ENCODE assay signal across 23 cellular contexts in genomic region chr4:94590493-94590892, GRCh38.
DNase-seq lines count a peak whose midpoint lies in the region; ATAC-seq and TF ChIP-seq lines count a peak whose summit lies in the region.
"Had no signal": no experiment of that assay in that cellular context is flagged by ENCODE, and none has a peak within 500 bp of the region (broad histone marks: within the 10 kb centered on the region; RNA-seq: fewer than 3 reads in every experiment).

No MANE protein-coding gene starts in this region.

- peaks cover 0 to 79% (median 25%) of the 10 kb centered on the region in 4 donors for H3K4me1 ChIP-seq in tibial artery
- no peaks in the 10 kb centered on the region for H3K4me1 ChIP-seq in CD8-positive, alpha-beta memory T cell (ENCODE audit: insufficient read depth, low read length)
- H3K4me1 ChIP-seq: BLaER1, HAP-1, SJCRH30 had no signal

- H3K9me3 ChIP-seq in tibial artery, result no peaks in the 10 kb centered on the region
- H3K9me3 ChIP-seq in CD8-positive, alpha-beta memory T cell (ENCODE audit: low read length), result no peaks in the 10 kb centered on the region
- H3K9me3 ChIP-seq: BLaER1, HAP-1, SJCRH30 had no signal

- intact Hi-C loops in activated CD4-positive, alpha-beta T cell treated with anti-CD3 and anti-CD28 coated beads for 36 hours (cut with DNase I, micrococcal nuclease), result no loop called here
- intact Hi-C loops in left ventricle myocardium superior (cut with micrococcal nuclease) (no loop called here), tibial artery (cut with DNase I; ENCODE audit: low total_unique reads) (no loop called here)

- CTCF ChIA-PET in activated CD4-positive, alpha-beta T cell treated with anti-CD3 and anti-CD28 coated beads, Interleukin-2, amount 10 ng/mL, durations not matched to agents 7 days and 5 days (lab: Charles Lee), result no interaction called here
- CTCF ChIA-PET in activated CD4-positive, alpha-beta T cell treated with anti-CD3 and anti-CD28 coated beads for 36 hours (lab: Charles Lee), result interaction anchor here (1.2 kb wide), 1 partner anchor 184 kb away, joined by 6 read pairs; no protein-coding TSS in a partner anchor
- CTCF ChIA-PET in CD8-positive, alpha-beta memory T cell (lab: Charles Lee), result no interaction called here

- H3K27me3 ChIP-seq in tibial artery, result no peaks in the 10 kb centered on the region
- H3K27me3 ChIP-seq in CD8-positive, alpha-beta memory T cell (ENCODE audit: insufficient read depth, low read length, poor library complexity, severe bottlenecking), result no peaks in the 10 kb centered on the region
- H3K27me3 ChIP-seq: BLaER1, SJCRH30 had no signal

- no peak for ATAC-seq in activated CD4-positive, alpha-beta T cell treated with anti-CD3 and anti-CD28 coated beads for 36 hours
- ATAC-seq in left ventricle myocardium superior, result peak; percentile 65

- no peaks in the 10 kb centered on the region for H3K36me3 Mint-ChIP-seq in activated CD4-positive, alpha-beta T cell treated with anti-CD3 and anti-CD28 coated beads, Interleukin-2, amount 10 ng/mL, durations not matched to agents 7 days and 5 days (ENCODE audit: low read depth)
- H3K36me3 Mint-ChIP-seq in activated CD4-positive, alpha-beta T cell treated with anti-CD3 and anti-CD28 coated beads for 36 hours (ENCODE audit: low read depth), result peaks cover 9% of the 10 kb centered on the region
- H3K36me3 Mint-ChIP-seq in CD8-positive, alpha-beta memory T cell, result peaks cover 0 to 30% (median 8%) of the 10 kb centered on the region in 3 donors

- no peak for DNase-seq in activated CD4-positive, alpha-beta T cell treated with anti-CD3 and anti-CD28 coated beads, Interleukin-2, amount 10 ng/mL, durations not matched to agents 7 days and 5 days
- DNase-seq in activated CD4-positive, alpha-beta T cell treated with anti-CD3 and anti-CD28 coated beads for 36 hours, result no peak
- DNase-seq in fibroblast of pulmonary artery (ENCODE audit: low read depth), result peak; percentile 22
- DNase-seq in left ventricle myocardium superior, result no peak
- DNase-seq in tibial artery, result no peak
- DNase-seq in CD8-positive, alpha-beta memory T cell, result no peak
- no peak for DNase-seq in activated effector memory CD4-positive, alpha-beta T cell treated with Interleukin-2 at 50 U/mL for 16 hours
- no peak for DNase-seq in COLO668 (lab: John Stamatoyannopoulos, UW; ENCODE audit: unreplicated experiment)
- DNase-seq: ACHN; CD4-positive, alpha-beta memory T cell; DMS53; GDM1; Kasumi-1; NCI-H1417 treated with DMSO at 0.1 percent for 48 hours; NCI-H187; NCI-H446; NCI-H526; PC-9; SJCRH30 had no signal

- peaks cover 18 to 33% (median 30%) of the 10 kb centered on the region in 3 donors for H3K36me3 ChIP-seq in tibial artery
- H3K36me3 ChIP-seq in CD8-positive, alpha-beta memory T cell (ENCODE audit: insufficient read depth, low read length), result no peaks in the 10 kb centered on the region
- H3K36me3 ChIP-seq: BLaER1, HAP-1, SJCRH30 had no signal

- H3K27ac ChIP-seq in tibial artery, result peak overlapping the region; percentile 25 to 36
- H3K27ac ChIP-seq in CD8-positive, alpha-beta memory T cell (ENCODE audit: low read depth, low read length), result no peak overlapping the region
- H3K27ac ChIP-seq: 22Rv1, BLaER1, PC-9, RWPE1, SJCRH30 had no signal

- no peaks in the 10 kb centered on the region for H3K27me3 Mint-ChIP-seq in activated CD4-positive, alpha-beta T cell treated with anti-CD3 and anti-CD28 coated beads, Interleukin-2, amount 10 ng/mL, durations not matched to agents 7 days and 5 days
- no peaks in the 10 kb centered on the region for H3K27me3 Mint-ChIP-seq in activated CD4-positive, alpha-beta T cell treated with anti-CD3 and anti-CD28 coated beads for 36 hours
- H3K27me3 Mint-ChIP-seq in CD8-positive, alpha-beta memory T cell, result no peaks in the 10 kb centered on the region
- H3K27me3 Mint-ChIP-seq: CD4-positive, alpha-beta memory T cell had no signal

- H3K9me3 Mint-ChIP-seq in activated CD4-positive, alpha-beta T cell treated with anti-CD3 and anti-CD28 coated beads, Interleukin-2, amount 10 ng/mL, durations not matched to agents 7 days and 5 days, result no peaks in the 10 kb centered on the region
- no peaks in the 10 kb centered on the region for H3K9me3 Mint-ChIP-seq in activated CD4-positive, alpha-beta T cell treated with anti-CD3 and anti-CD28 coated beads for 36 hours (ENCODE audit: low read depth)
- no peaks in the 10 kb centered on the region for H3K9me3 Mint-ChIP-seq in CD8-positive, alpha-beta memory T cell
- H3K9me3 Mint-ChIP-seq: CD4-positive, alpha-beta memory T cell had no signal

- H3K4me3 ChIP-seq in fibroblast of pulmonary artery (replicated peaks; ENCODE audit: low read depth, low read length) (no peak overlapping the region), tibial artery (no peak overlapping the region)
- no peak overlapping the region for H3K4me3 ChIP-seq in CD8-positive, alpha-beta memory T cell (ENCODE audit: low read length)
- H3K4me3 ChIP-seq: BLaER1, HAP-1, PC-9, SJCRH30 had no signal

- no peak overlapping the region for H3K4me3 Mint-ChIP-seq in activated CD4-positive, alpha-beta T cell treated with anti-CD3 and anti-CD28 coated beads, Interleukin-2, amount 10 ng/mL, durations not matched to agents 7 days and 5 days
- no peak overlapping the region for H3K4me3 Mint-ChIP-seq in activated CD4-positive, alpha-beta T cell treated with anti-CD3 and anti-CD28 coated beads for 36 hours
- no peak overlapping the region for H3K4me3 Mint-ChIP-seq in CD8-positive, alpha-beta memory T cell
- H3K4me3 Mint-ChIP-seq: CD4-positive, alpha-beta memory T cell had no signal

- POLR2A ChIA-PET in activated CD4-positive, alpha-beta T cell treated with anti-CD3 and anti-CD28 coated beads, Interleukin-2, amount 10 ng/mL, durations not matched to agents 7 days and 5 days (lab: Charles Lee), result no interaction called here
- POLR2A ChIA-PET in activated CD4-positive, alpha-beta T cell treated with anti-CD3 and anti-CD28 coated beads for 36 hours (lab: Charles Lee), result no interaction called here
- POLR2A ChIA-PET in CD8-positive, alpha-beta memory T cell (lab: Charles Lee), result no interaction called here

- no peak for TF ChIP-seq CTCF in fibroblast of pulmonary artery (IDR thresholded peaks at IDR 0.05; ENCODE audit: low read length, missing control alignments)
- TF ChIP-seq CTCF in tibial artery (IDR thresholded peaks at IDR 0.05), result no peak

- no peaks in the 10 kb centered on the region for H3K4me1 Mint-ChIP-seq in activated CD4-positive, alpha-beta T cell treated with anti-CD3 and anti-CD28 coated beads, Interleukin-2, amount 10 ng/mL, durations not matched to agents 7 days and 5 days
- no peaks in the 10 kb centered on the region for H3K4me1 Mint-ChIP-seq in activated CD4-positive, alpha-beta T cell treated with anti-CD3 and anti-CD28 coated beads for 36 hours
- H3K4me1 Mint-ChIP-seq in CD8-positive, alpha-beta memory T cell, result no peaks in the 10 kb centered on the region
- H3K4me1 Mint-ChIP-seq: CD4-positive, alpha-beta memory T cell had no signal

- H3K27ac Mint-ChIP-seq in activated CD4-positive, alpha-beta T cell treated with anti-CD3 and anti-CD28 coated beads, Interleukin-2, amount 10 ng/mL, durations not matched to agents 7 days and 5 days, result peak overlapping the region; percentile 15
- no peak overlapping the region for H3K27ac Mint-ChIP-seq in activated CD4-positive, alpha-beta T cell treated with anti-CD3 and anti-CD28 coated beads for 36 hours
- no peak overlapping the region for H3K27ac Mint-ChIP-seq in CD8-positive, alpha-beta memory T cell
